21 cellular contexts compared by ENCODE assay signal in genomic region chr11:116263770-116264169, GRCh38.
"Had no signal": no experiment of that assay in that cellular context is flagged by ENCODE, and none has a peak within 500 bp of the region (broad histone marks: within the 10 kb centered on the region; RNA-seq: fewer than 3 reads in every experiment).

No MANE protein-coding gene starts in this region.

- H3K9me3 ChIP-seq: body of pancreas, left ventricle myocardium inferior, right lobe of liver, suprapubic skin, tibial nerve had no signal

- H3K4me3 ChIP-seq: body of pancreas, left ventricle myocardium inferior, right lobe of liver, skin epidermis, suprapubic skin, tibial nerve had no signal

- ATAC-seq: activated T-cell treated with anti-CD3 and anti-CD28 coated beads, Interleukin-2, amount 50 U/mL, for 72 hours; body of pancreas; natural killer cell; right lobe of liver; stimulated activated effector memory CD8-positive, alpha-beta T cell treated with anti-CD3 and anti-CD28 coated beads, Interleukin-12 subunit alpha, Interleukin-12 subunit beta, amount 100 ng/mL, for 72 hours; stimulated activated naive CD8-positive, alpha-beta T cell treated with anti-CD3 and anti-CD28 coated beads, Interleukin-15, amount 100 ng/mL, for 72 hours had no signal

- H3K4me1 Mint-ChIP-seq: activated CD4-positive, alpha-beta memory T cell treated with anti-CD3 and anti-CD28 coated beads, Interleukin-2, amount 10 ng/mL, durations not matched to agents 7 days and 5 days; activated naive CD4-positive, alpha-beta T cell treated with anti-CD3 and anti-CD28 coated beads, Interleukin-2, amount 10 ng/mL, durations not matched to agents 7 days and 5 days; natural killer cell; stimulated activated effector memory CD8-positive, alpha-beta T cell treated with anti-CD3 and anti-CD28 coated beads, Interleukin-12 subunit alpha, Interleukin-12 subunit beta, amount 100 ng/mL, for 72 hours; stimulated activated naive CD8-positive, alpha-beta T cell treated with anti-CD3 and anti-CD28 coated beads, Interleukin-15, amount 100 ng/mL, for 72 hours had no signal

- H3K9me3 Mint-ChIP-seq: activated CD4-positive, alpha-beta memory T cell treated with anti-CD3 and anti-CD28 coated beads, Interleukin-2, amount 10 ng/mL, durations not matched to agents 7 days and 5 days; activated naive CD4-positive, alpha-beta T cell treated with anti-CD3 and anti-CD28 coated beads, Interleukin-2, amount 10 ng/mL, durations not matched to agents 7 days and 5 days; activated T-cell treated with anti-CD3 and anti-CD28 coated beads, Interleukin-2, amount 50 U/mL, for 72 hours; dendritic cell treated with granulocyte-macrophage colony-stimulating factor and Interleukin-4, amounts not matched to agents 40 ng/mL and 50 ng/mL, for 4 days; natural killer cell; stimulated activated effector memory CD8-positive, alpha-beta T cell treated with anti-CD3 and anti-CD28 coated beads, Interleukin-12 subunit alpha, Interleukin-12 subunit beta, amount 100 ng/mL, for 72 hours; stimulated activated naive CD8-positive, alpha-beta T cell treated with anti-CD3 and anti-CD28 coated beads, Interleukin-15, amount 100 ng/mL, for 72 hours had no signal

- H3K36me3 ChIP-seq: left ventricle myocardium inferior, right lobe of liver, suprapubic skin, tibial nerve had no signal

- H3K36me3 Mint-ChIP-seq: activated naive CD4-positive, alpha-beta T cell treated with anti-CD3 and anti-CD28 coated beads, Interleukin-2, amount 10 ng/mL, durations not matched to agents 7 days and 5 days; natural killer cell; stimulated activated effector memory CD8-positive, alpha-beta T cell treated with anti-CD3 and anti-CD28 coated beads, Interleukin-12 subunit alpha, Interleukin-12 subunit beta, amount 100 ng/mL, for 72 hours had no signal

- H3K27me3 ChIP-seq: body of pancreas, right lobe of liver had no signal

- H3K4me3 Mint-ChIP-seq: activated CD4-positive, alpha-beta memory T cell treated with anti-CD3 and anti-CD28 coated beads, Interleukin-2, amount 10 ng/mL, durations not matched to agents 7 days and 5 days; activated naive CD4-positive, alpha-beta T cell treated with anti-CD3 and anti-CD28 coated beads, Interleukin-2, amount 10 ng/mL, durations not matched to agents 7 days and 5 days; activated T-cell treated with anti-CD3 and anti-CD28 coated beads, Interleukin-2, amount 50 U/mL, for 72 hours; dendritic cell treated with granulocyte-macrophage colony-stimulating factor and Interleukin-4, amounts not matched to agents 40 ng/mL and 50 ng/mL, for 4 days; natural killer cell; stimulated activated effector memory CD8-positive, alpha-beta T cell treated with anti-CD3 and anti-CD28 coated beads, Interleukin-12 subunit alpha, Interleukin-12 subunit beta, amount 100 ng/mL, for 72 hours; stimulated activated naive CD8-positive, alpha-beta T cell treated with anti-CD3 and anti-CD28 coated beads, Interleukin-15, amount 100 ng/mL, for 72 hours had no signal

- H3K27ac ChIP-seq: body of pancreas, left ventricle myocardium inferior, right lobe of liver, skin epidermis, suprapubic skin, tibial nerve had no signal

- H3K4me1 ChIP-seq: body of pancreas, left ventricle myocardium inferior, right lobe of liver, suprapubic skin, tibial nerve had no signal

- DNase-seq: activated CD4-positive, alpha-beta memory T cell treated with anti-CD3 and anti-CD28 coated beads, Interleukin-2, amount 10 ng/mL, durations not matched to agents 7 days and 5 days; activated CD4-positive, alpha-beta T cell treated with anti-CD3 and anti-CD28 coated beads for 48 hours; activated CD4-positive, CD25-positive, alpha-beta regulatory T cell; activated effector memory CD4-positive, alpha-beta T cell treated with anti-CD3 and anti-CD28 coated beads, Interleukin-2, amount 50 U/mL, for 16 hours; activated naive CD4-positive, alpha-beta T cell treated with anti-CD3 and anti-CD28 coated beads, Interleukin-2, amount 10 ng/mL, durations not matched to agents 7 days and 5 days; activated T-cell treated with anti-CD3 and anti-CD28 coated beads, Interleukin-2, amount 50 U/mL, for 72 hours; body of pancreas; effector CD4-positive, alpha-beta T cell; erythroblast; foreskin fibroblast; left ventricle myocardium inferior; natural killer cell; right lobe of liver; stimulated activated CD4-positive, alpha-beta T cell treated with anti-CD3 and anti-CD28 coated beads, Interleukin-2, amount 100 ng/mL, for 24 hours; stimulated activated naive CD8-positive, alpha-beta T cell treated with anti-CD3 and anti-CD28 coated beads, Interleukin-15, amount 100 ng/mL, for 72 hours; T-helper 9 cell had no signal

- H3K27ac Mint-ChIP-seq: activated CD4-positive, alpha-beta memory T cell treated with anti-CD3 and anti-CD28 coated beads, Interleukin-2, amount 10 ng/mL, durations not matched to agents 7 days and 5 days; activated naive CD4-positive, alpha-beta T cell treated with anti-CD3 and anti-CD28 coated beads, Interleukin-2, amount 10 ng/mL, durations not matched to agents 7 days and 5 days; activated T-cell treated with anti-CD3 and anti-CD28 coated beads, Interleukin-2, amount 50 U/mL, for 72 hours; dendritic cell treated with granulocyte-macrophage colony-stimulating factor and Interleukin-4, amounts not matched to agents 40 ng/mL and 50 ng/mL, for 4 days; natural killer cell; stimulated activated effector memory CD8-positive, alpha-beta T cell treated with anti-CD3 and anti-CD28 coated beads, Interleukin-12 subunit alpha, Interleukin-12 subunit beta, amount 100 ng/mL, for 72 hours had no signal
